In the genomic region with DNA sequence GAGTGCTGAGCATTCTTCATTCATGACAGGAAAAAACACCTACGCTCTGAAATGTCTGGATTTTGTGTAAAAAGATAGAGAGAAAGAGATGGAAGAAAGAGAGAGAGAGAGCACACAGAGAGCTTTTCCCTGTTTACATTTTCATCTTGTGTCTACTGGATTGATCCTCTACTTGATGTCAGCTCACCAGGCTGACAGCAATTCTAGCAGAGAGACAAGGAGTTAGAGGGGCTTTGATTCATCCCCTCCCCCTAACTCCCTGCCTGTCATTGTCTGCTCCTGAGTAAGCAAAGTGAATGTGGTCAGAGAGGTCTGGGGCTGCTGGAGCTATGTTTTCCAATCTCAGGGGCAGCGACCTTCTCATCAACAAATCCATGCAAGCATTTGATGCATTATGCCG, we compare ENCODE assay signal across 21 cellular contexts.
"Had no signal": no experiment of that assay in that cellular context is flagged by ENCODE, and none has a peak within 500 bp of the region (broad histone marks: within the 10 kb centered on the region; RNA-seq: fewer than 3 reads in every experiment).

No MANE protein-coding gene starts in this region.

- H3K27ac ChIP-seq: spleen, upper lobe of left lung, WERI-Rb-1 had no signal

- H3K4me1 ChIP-seq: spleen, upper lobe of left lung had no signal

- H3K27ac Mint-ChIP-seq: activated CD8-positive, alpha-beta T cell treated with anti-CD3 and anti-CD28 coated beads, Interleukin-2, amount 10 ng/mL, durations not matched to agents 7 days and 5 days; activated naive CD8-positive, alpha-beta T cell; activated T-helper 17 cell treated with anti-CD3 and anti-CD28 coated beads, Interleukin-2, amount 50 U/mL, for 72 hours; natural killer cell; T-cell; T-helper 2 cell treated with Interferon-gamma antibody and Interleukin-4, amounts not matched to agents 5 μg/mL and 100 μg/mL, for 36 hours had no signal

- H3K27me3 ChIP-seq: spleen, upper lobe of left lung had no signal

- H3K9me3 ChIP-seq: spleen, upper lobe of left lung had no signal

- H3K9me3 Mint-ChIP-seq: T-helper 2 cell treated with Interferon-gamma antibody and Interleukin-4, amounts not matched to agents 5 μg/mL and 100 μg/mL, for 36 hours had no signal

- H3K36me3 ChIP-seq: spleen, upper lobe of left lung, WERI-Rb-1 had no signal

- DNase-seq: activated CD4-positive, alpha-beta T cell treated with anti-CD3 and anti-CD28 coated beads for 1 hour; activated CD4-positive, alpha-beta T cell treated with anti-CD3 and anti-CD28 coated beads, Interleukin-2, amount 50 U/mL, for 1 hour; activated CD8-positive, alpha-beta T cell treated with anti-CD3 and anti-CD28 coated beads, Interleukin-2, amount 10 ng/mL, durations not matched to agents 7 days and 5 days; activated T-cell treated with anti-CD3 and anti-CD28 coated beads, Interleukin-2, amount 50 U/mL, for 1 hour; cortex of kidney; erythroblast; foreskin fibroblast; left ventricle myocardium superior; mammary epithelial cell; midbrain; natural killer cell; posterior cingulate gyrus; spleen; stimulated activated CD4-positive, alpha-beta T cell treated with anti-CD3 and anti-CD28 coated beads, Interleukin-4, amount 100 ng/mL, for 24 hours; stimulated activated naive CD4-positive, alpha-beta T cell treated with Interleukin-2 at 50 U/mL for 16 hours; T-cell; upper lobe of left lung; WERI-Rb-1 had no signal

- H3K4me1 Mint-ChIP-seq: activated T-helper 17 cell treated with anti-CD3 and anti-CD28 coated beads, Interleukin-2, amount 50 U/mL, for 72 hours; natural killer cell; T-cell had no signal

- H3K36me3 Mint-ChIP-seq: activated naive CD8-positive, alpha-beta T cell; natural killer cell; T-cell had no signal

- H3K4me3 ChIP-seq: spleen, upper lobe of left lung had no signal

- ATAC-seq: activated CD8-positive, alpha-beta T cell treated with anti-CD3 and anti-CD28 coated beads, Interleukin-2, amount 10 ng/mL, durations not matched to agents 7 days and 5 days; activated T-helper 17 cell treated with anti-CD3 and anti-CD28 coated beads, Interleukin-2, amount 50 U/mL, for 72 hours; left ventricle myocardium superior; natural killer cell; T-cell had no signal

- H3K27me3 Mint-ChIP-seq: activated naive CD8-positive, alpha-beta T cell; activated T-helper 17 cell treated with anti-CD3 and anti-CD28 coated beads, Interleukin-2, amount 50 U/mL, for 72 hours; T-cell had no signal

- H3K4me3 Mint-ChIP-seq: activated CD8-positive, alpha-beta T cell treated with anti-CD3 and anti-CD28 coated beads, Interleukin-2, amount 10 ng/mL, durations not matched to agents 7 days and 5 days; activated naive CD8-positive, alpha-beta T cell; activated T-helper 17 cell treated with anti-CD3 and anti-CD28 coated beads, Interleukin-2, amount 50 U/mL, for 72 hours; natural killer cell; T-cell; T-helper 2 cell treated with Interferon-gamma antibody and Interleukin-4, amounts not matched to agents 5 μg/mL and 100 μg/mL, for 36 hours had no signal
